Comparison of ENCODE assay signal across 18 cellular contexts in genomic region chr22:44724416-44724815, GRCh38. TPM values are rescaled to one million over a fixed set of nuclear protein-coding genes. Genes with fewer than 3 reads are reported as not detected.
A peak's percentile ranks its signal among the peaks of the same experiment; 100 is the strongest.
DNase-seq lines count a peak whose midpoint lies in the region; ATAC-seq, FAIRE-seq and TF ChIP-seq lines count a peak whose summit lies in the region.
"Had no signal": no experiment of that assay in that cellular context is flagged by ENCODE, and none has a peak within 500 bp of the region (broad histone marks: within the 10 kb centered on the region; RNA-seq: fewer than 3 reads in every experiment).

No MANE protein-coding gene starts in this region.

- H3K4me3 ChIP-seq in astrocyte (ENCODE audit: insufficient read depth, low read depth, low read length) (no peak overlapping the region), mesendoderm (ENCODE audit: low read length) (no peak overlapping the region), trophoblast cell (ENCODE audit: low read depth, low read length) (no peak overlapping the region)
- H3K4me3 ChIP-seq: BLaER1 treated with 17β-estradiol and CSF1 and Interleukin-3, amounts not matched to agents 10 nM and 100 nM had no signal

- H2BK15ac ChIP-seq in mesendoderm (replicated peaks; ENCODE audit: low read depth): no peak overlapping the region

- H4K5ac ChIP-seq in mesendoderm (ENCODE audit: low read length): no peak overlapping the region

- DNase-seq in activated naive CD8-positive, alpha-beta T cell treated with anti-CD3 and anti-CD28 coated beads, Interleukin-2, amount 10 ng/mL, durations not matched to agents 7 days and 5 days: no peak
- DNase-seq in activated naive CD8-positive, alpha-beta T cell treated with anti-CD3 and anti-CD28 coated beads, Interleukin-2, amount 50 U/mL, for 24 hours: no peak
- no peak for DNase-seq in astrocyte (ENCODE audit: low read depth)
- DNase-seq in mesendoderm: peak; percentile 45
- DNase-seq in trophoblast cell: peak in 1 of 2 donors; percentile 42
- DNase-seq: 8988T, AML-193, DMS79 treated with DMSO at 0.1 percent for 48 hours, GDM1, HCEC 1CT had no signal

- peak overlapping the region; percentile 12 for H3K27ac Mint-ChIP-seq in activated naive CD8-positive, alpha-beta T cell treated with anti-CD3 and anti-CD28 coated beads, Interleukin-2, amount 10 ng/mL, durations not matched to agents 7 days and 5 days
- H3K27ac Mint-ChIP-seq in activated naive CD8-positive, alpha-beta T cell treated with anti-CD3 and anti-CD28 coated beads, Interleukin-2, amount 50 U/mL, for 24 hours: no peak overlapping the region
- peak overlapping the region; percentile 47 for H3K27ac Mint-ChIP-seq in astrocyte (ENCODE audit: unreplicated experiment)
- H3K27ac Mint-ChIP-seq: HFFc6 had no signal

- no peak overlapping the region for H2BK12ac ChIP-seq in trophoblast cell (ENCODE audit: low read length)

- H3K4me2 ChIP-seq in astrocyte (ENCODE audit: low read length): no peak overlapping the region
- H3K4me2 ChIP-seq in mesendoderm (ENCODE audit: low read length): no peak overlapping the region
- H3K4me2 ChIP-seq in trophoblast cell (ENCODE audit: low read length): no peak overlapping the region
- H3K4me2 ChIP-seq: BLaER1 treated with 17β-estradiol and CSF1 and Interleukin-3, amounts not matched to agents 10 nM and 100 nM had no signal

- peaks cover 2% of the 10 kb centered on the region for H3K36me3 Mint-ChIP-seq in activated naive CD8-positive, alpha-beta T cell treated with anti-CD3 and anti-CD28 coated beads, Interleukin-2, amount 10 ng/mL, durations not matched to agents 7 days and 5 days
- H3K36me3 Mint-ChIP-seq in activated naive CD8-positive, alpha-beta T cell treated with anti-CD3 and anti-CD28 coated beads, Interleukin-2, amount 50 U/mL, for 24 hours (ENCODE audit: low read depth): no peaks in the 10 kb centered on the region
- peaks cover 13% of the 10 kb centered on the region for H3K36me3 Mint-ChIP-seq in astrocyte (ENCODE audit: low read depth, unreplicated experiment)
- H3K36me3 Mint-ChIP-seq: CD4-positive, CD25-positive, alpha-beta regulatory T cell had no signal

- TF ChIP-seq CTCF in astrocyte (IDR thresholded peaks at IDR 0.05; ENCODE audit: insufficient read depth, low read depth, low read length): no peak

- H3K4me1 Mint-ChIP-seq in activated naive CD8-positive, alpha-beta T cell treated with anti-CD3 and anti-CD28 coated beads, Interleukin-2, amount 10 ng/mL, durations not matched to agents 7 days and 5 days: peaks cover 9% of the 10 kb centered on the region
- H3K4me1 Mint-ChIP-seq in activated naive CD8-positive, alpha-beta T cell treated with anti-CD3 and anti-CD28 coated beads, Interleukin-2, amount 50 U/mL, for 24 hours: peaks cover 11% of the 10 kb centered on the region
- H3K4me1 Mint-ChIP-seq in astrocyte (ENCODE audit: low read depth, unreplicated experiment): peaks cover 4% of the 10 kb centered on the region

- no peaks in the 10 kb centered on the region for H3K27me3 ChIP-seq in astrocyte (ENCODE audit: insufficient read depth, low read length)
- no peaks in the 10 kb centered on the region for H3K27me3 ChIP-seq in mesendoderm (ENCODE audit: insufficient read depth, low read length, poor library complexity)
- H3K27me3 ChIP-seq in trophoblast cell (ENCODE audit: insufficient read depth, low read length): no peaks in the 10 kb centered on the region
- H3K27me3 ChIP-seq: BLaER1 treated with 17β-estradiol and CSF1 and Interleukin-3, amounts not matched to agents 10 nM and 100 nM had no signal

- H4K8ac ChIP-seq in mesendoderm (ENCODE audit: low read depth, low read length) (no peak overlapping the region), trophoblast cell (ENCODE audit: low read depth, low read length) (no peak overlapping the region)

- H3K79me1 ChIP-seq in mesendoderm (ENCODE audit: low read length) (no peaks in the 10 kb centered on the region), trophoblast cell (ENCODE audit: low read length) (no peaks in the 10 kb centered on the region)

- no peaks in the 10 kb centered on the region for H3K79me2 ChIP-seq in astrocyte (ENCODE audit: insufficient read depth, low read length)
- H3K79me2 ChIP-seq in mesendoderm (ENCODE audit: control insufficient read depth, insufficient read depth, low read length): no peaks in the 10 kb centered on the region
- H3K79me2 ChIP-seq in trophoblast cell (ENCODE audit: control insufficient read depth, insufficient read depth, low read length, poor library complexity): no peaks in the 10 kb centered on the region

- H3K9me3 Mint-ChIP-seq in activated naive CD8-positive, alpha-beta T cell treated with anti-CD3 and anti-CD28 coated beads, Interleukin-2, amount 10 ng/mL, durations not matched to agents 7 days and 5 days: no peaks in the 10 kb centered on the region
- no peaks in the 10 kb centered on the region for H3K9me3 Mint-ChIP-seq in activated naive CD8-positive, alpha-beta T cell treated with anti-CD3 and anti-CD28 coated beads, Interleukin-2, amount 50 U/mL, for 24 hours
- no peaks in the 10 kb centered on the region for H3K9me3 Mint-ChIP-seq in astrocyte (ENCODE audit: unreplicated experiment)
- H3K9me3 Mint-ChIP-seq: CD4-positive, CD25-positive, alpha-beta regulatory T cell; HFFc6 had no signal

- H3K18ac ChIP-seq in mesendoderm (ENCODE audit: low read length) (no peak overlapping the region), trophoblast cell (ENCODE audit: low read length) (no peak overlapping the region)

- no peaks in the 10 kb centered on the region for H3K9me3 ChIP-seq in astrocyte (ENCODE audit: insufficient read depth, low read depth, low read length)
- H3K9me3 ChIP-seq in trophoblast cell (ENCODE audit: insufficient read depth, low read depth, low read length): no peaks in the 10 kb centered on the region
- H3K9me3 ChIP-seq: BLaER1 treated with 17β-estradiol and CSF1 and Interleukin-3, amounts not matched to agents 10 nM and 100 nM had no signal

- no peak overlapping the region for H2BK5ac ChIP-seq in mesendoderm (ENCODE audit: low read length)
- H2BK5ac ChIP-seq in trophoblast cell (ENCODE audit: low read depth, low read length, poor library complexity): no peak overlapping the region

- no peaks in the 10 kb centered on the region for H3K27me3 Mint-ChIP-seq in activated naive CD8-positive, alpha-beta T cell treated with anti-CD3 and anti-CD28 coated beads, Interleukin-2, amount 10 ng/mL, durations not matched to agents 7 days and 5 days
- H3K27me3 Mint-ChIP-seq in activated naive CD8-positive, alpha-beta T cell treated with anti-CD3 and anti-CD28 coated beads, Interleukin-2, amount 50 U/mL, for 24 hours: no peaks in the 10 kb centered on the region
- H3K27me3 Mint-ChIP-seq in astrocyte (ENCODE audit: low read depth, unreplicated experiment): no peaks in the 10 kb centered on the region
- H3K27me3 Mint-ChIP-seq: CD4-positive, CD25-positive, alpha-beta regulatory T cell had no signal

- no peak overlapping the region for H4K91ac ChIP-seq in trophoblast cell (ENCODE audit: low read depth, low read length)

- ATAC-seq in activated naive CD8-positive, alpha-beta T cell treated with anti-CD3 and anti-CD28 coated beads, Interleukin-2, amount 10 ng/mL, durations not matched to agents 7 days and 5 days (ENCODE audit: low read depth): no peak
- no peak for ATAC-seq in activated naive CD8-positive, alpha-beta T cell treated with anti-CD3 and anti-CD28 coated beads, Interleukin-2, amount 50 U/mL, for 24 hours
- no peak for ATAC-seq in GM18519 (IDR thresholded peaks at IDR 0.05; ENCODE audit: low FRiP score, unreplicated experiment)
- ATAC-seq in HG03097 (IDR thresholded peaks at IDR 0.05; ENCODE audit: low FRiP score, unreplicated experiment): no peak
- no peak for ATAC-seq in GM18907 (IDR thresholded peaks at IDR 0.05; ENCODE audit: unreplicated experiment)

- H2BK120ac ChIP-seq in mesendoderm (ENCODE audit: low read depth, low read length) (no peak overlapping the region), trophoblast cell (ENCODE audit: insufficient read depth, low read length, poor library complexity) (no peak overlapping the region)

- H4K12ac ChIP-seq in trophoblast cell (ENCODE audit: low read depth, low read length): no peak overlapping the region

- H3K4me1 ChIP-seq in astrocyte (ENCODE audit: insufficient read depth, low read length) (peaks cover 5% of the 10 kb centered on the region), mesendoderm (ENCODE audit: control insufficient read depth, low read depth, low read length) (no peaks in the 10 kb centered on the region), trophoblast cell (ENCODE audit: control insufficient read depth in 1 of 2, insufficient read depth in 2 of 2, low read length in 2 of 2) (peaks cover 8 to 12% of the 10 kb centered on the region in 2 experiments)

- no peak overlapping the region for H3K4me3 Mint-ChIP-seq in activated naive CD8-positive, alpha-beta T cell treated with anti-CD3 and anti-CD28 coated beads, Interleukin-2, amount 10 ng/mL, durations not matched to agents 7 days and 5 days
- no peak overlapping the region for H3K4me3 Mint-ChIP-seq in activated naive CD8-positive, alpha-beta T cell treated with anti-CD3 and anti-CD28 coated beads, Interleukin-2, amount 50 U/mL, for 24 hours
- H3K4me3 Mint-ChIP-seq in astrocyte (ENCODE audit: unreplicated experiment): no peak overlapping the region
- H3K4me3 Mint-ChIP-seq: HFFc6 had no signal

- no peaks in the 10 kb centered on the region for H3K36me3 ChIP-seq in astrocyte (ENCODE audit: insufficient read depth, low read length)
- no peaks in the 10 kb centered on the region for H3K36me3 ChIP-seq in mesendoderm (ENCODE audit: control insufficient read depth, insufficient read depth, low read length)
- peaks cover 40 to 49% of the 10 kb centered on the region in 2 experiments for H3K36me3 ChIP-seq in trophoblast cell (ENCODE audit: control insufficient read depth in 1 of 2, insufficient read depth in 2 of 2, low read length in 2 of 2)

- FAIRE-seq in astrocyte (lab: Jason Lieb, UNC): no peak
- FAIRE-seq: GM12892 had no signal

- POLR2A ChIA-PET in activated naive CD8-positive, alpha-beta T cell treated with anti-CD3 and anti-CD28 coated beads, Interleukin-2, amount 10 ng/mL, durations not matched to agents 7 days and 5 days (lab: Charles Lee): no interaction called here

- H2AK5ac ChIP-seq in mesendoderm (ENCODE audit: low read length): no peak overlapping the region
- no peak overlapping the region for H2AK5ac ChIP-seq in trophoblast cell (ENCODE audit: low read length)

- H2AFZ ChIP-seq in astrocyte (ENCODE audit: low read depth, low read length) (no peak overlapping the region), trophoblast cell (ENCODE audit: insufficient read depth, low read length, poor library complexity) (no peak overlapping the region)

- no peak overlapping the region for H3K14ac ChIP-seq in trophoblast cell (ENCODE audit: low read length)

- no peak overlapping the region for H3K56ac ChIP-seq in mesendoderm (ENCODE audit: low read length)

- no CpG with 5 or more reads among the region's 6 CpGs for WGBS in mesendoderm (ENCODE audit: extremely low coverage, insufficient coverage, low lambda C conversion rate)
- no CpG with 5 or more reads among the region's 6 CpGs for WGBS in trophoblast cell (ENCODE audit: extremely low coverage, insufficient coverage, insufficient read length)

- H3K4ac ChIP-seq in mesendoderm (ENCODE audit: low read depth, low read length) (no peak overlapping the region), trophoblast cell (ENCODE audit: low read depth, low read length) (no peak overlapping the region)

- H4K20me1 ChIP-seq in astrocyte (ENCODE audit: insufficient read depth, low read length): peaks cover 18% of the 10 kb centered on the region

- H3K9ac ChIP-seq in astrocyte (ENCODE audit: low read length): no peak overlapping the region
- H3K9ac ChIP-seq in mesendoderm (ENCODE audit: low read length): no peak overlapping the region
- no peak overlapping the region for H3K9ac ChIP-seq in trophoblast cell (ENCODE audit: low read length)

- H3K27ac ChIP-seq in astrocyte (ENCODE audit: low read depth, low read length) (no peak overlapping the region), mesendoderm (ENCODE audit: low read depth, low read length) (no peak overlapping the region), trophoblast cell (ENCODE audit: low read depth, low read length) (peak overlapping the region; percentile 8)
- H3K27ac ChIP-seq: BLaER1 treated with 17β-estradiol and CSF1 and Interleukin-3, amounts not matched to agents 10 nM and 100 nM had no signal

- H3K23ac ChIP-seq in mesendoderm (ENCODE audit: low read length) (no peak overlapping the region), trophoblast cell (ENCODE audit: low read length) (no peak overlapping the region)

RNA-seq across cellular contexts. Expression of gene PRR5, which starts 22.4 kb away (rescaled TPM):
- 10 to 100 TPM; 51.5 to 52.3 TPM for total RNA-seq in activated naive CD8-positive, alpha-beta T cell treated with anti-CD3 and anti-CD28 coated beads, Interleukin-2, amount 10 ng/mL, durations not matched to agents 7 days and 5 days
- 21.3 and 23.6 TPM in 2 replicates for total RNA-seq in astrocyte
- polyA plus RNA-seq in mesendoderm (2013, experiment 1 of 2): 9.1 TPM
- 9.0 TPM for polyA plus RNA-seq in mesendoderm (2013, experiment 2 of 2)
- polyA plus RNA-seq in trophoblast cell (2013): 60.6 and 63.8 TPM in 2 replicates

RNA-seq across cellular contexts. Expression of gene ARHGAP8, which starts 28.0 kb away (rescaled TPM):
- total RNA-seq in activated naive CD8-positive, alpha-beta T cell treated with anti-CD3 and anti-CD28 coated beads, Interleukin-2, amount 10 ng/mL, durations not matched to agents 7 days and 5 days: 1 to 10 TPM; 2.2 to 2.9 TPM
- total RNA-seq in astrocyte: 1.3 and 2.8 TPM in 2 replicates
- 26.7 TPM for polyA plus RNA-seq in mesendoderm (2013, experiment 1 of 2)
- 27.5 TPM for polyA plus RNA-seq in mesendoderm (2013, experiment 2 of 2)
- polyA plus RNA-seq in trophoblast cell (2013): 56.7 and 58.2 TPM in 2 replicates
- total RNA-seq: H4, HFFc6 had no signal
